9 cellular contexts compared by ENCODE assay signal in genomic region chr9:91395553-91396470, GRCh38. TPM values are rescaled to one million over a fixed set of nuclear protein-coding genes. Genes with fewer than 3 reads are reported as not detected.
DNase-seq lines count a peak whose midpoint lies in the region; ATAC-seq and TF ChIP-seq lines count a peak whose summit lies in the region.
"Had no signal": no experiment of that assay in that cellular context is flagged by ENCODE, and none has a peak within 500 bp of the region (broad histone marks: within the 10 kb centered on the region; RNA-seq: fewer than 3 reads in every experiment).

No MANE protein-coding gene starts in this region.

- H3K79me2 ChIP-seq in HCT116 (ENCODE audit: insufficient read depth, low read length) = no peaks in the 10 kb centered on the region

- ATAC-seq in HCT116 = no peak; the same call in 1 of the 2 replicates

- POLR2A ChIA-PET in HCT116 (lab: Charles Lee) = no interaction called here

- H3K9me3 ChIP-seq in HCT116 (ENCODE audit: control insufficient read depth in 1 of 2, insufficient read depth in 1 of 2, low read depth in 1 of 2, low read length in 2 of 2) = no peaks in the 10 kb centered on the region
- H3K9me3 ChIP-seq in SK-N-MC (ENCODE audit: low read depth, low read length) = no peaks in the 10 kb centered on the region
- no peaks in the 10 kb centered on the region for H3K9me3 ChIP-seq in Peyer's patch

- intact Hi-C loops in HCT116 (cut with micrococcal nuclease) = no loop called here

- H3K4me3 Mint-ChIP-seq in type B pancreatic cell = no peak overlapping the region
- H3K4me3 Mint-ChIP-seq: neural crest cell had no signal

- TF ChIP-seq POLR2A in HCT116 (IDR thresholded peaks at IDR 0.05; ENCODE audit: borderline replicate concordance, extremely low read depth, insufficient read depth, insufficient read length) (no peak), Peyer's patch (IDR thresholded peaks at IDR 0.05) (no peak)

- H2AFZ ChIP-seq in HCT116 (ENCODE audit: low read depth, low read length, poor library complexity, severe bottlenecking) = peak overlapping the region; percentile 56

- no TSS peak for BruUV-seq in HCT116 (replicated peaks; lab: Mats Ljungman, UMichigan)

- H3K27me3 Mint-ChIP-seq in type B pancreatic cell = no peaks in the 10 kb centered on the region

- H3K4me3 ChIP-seq in HCT116 (replicated peaks in 1 of 2; ENCODE audit: low read depth in 1 of 2, low read length in 2 of 2) (no peak overlapping the region), SK-N-MC (no peak overlapping the region), Peyer's patch (no peak overlapping the region)

- peak overlapping the region; percentile 58 for H3K4me2 ChIP-seq in HCT116 (ENCODE audit: low read length)

- H3K27ac ChIP-seq in HCT116 (ENCODE audit: low read depth, low read length) (no peak overlapping the region), SK-N-MC (0 out of 2 replicates have a peak overlapping the region, but pooled peaks have one; percentile 29), Peyer's patch (no peak overlapping the region)

- CTCF ChIA-PET in HCT116 (lab: Charles Lee) = no interaction called here

- peak; percentile 62 for DNase-seq in COLO829 (ENCODE audit: low spot score)
- no peak for DNase-seq in HCT116 (ENCODE audit: low read depth, low spot score)
- DNase-seq in SK-N-MC (ENCODE audit: low read depth, low spot score) = no peak
- peak; percentile 63 for DNase-seq in glomerular visceral epithelial cell (ENCODE audit: extremely low spot score)
- DNase-seq in NCI-H1436 (lab: John Stamatoyannopoulos, UW) = no peak
- DNase-seq in Peyer's patch = no peak
- DNase-seq in type B pancreatic cell (ENCODE audit: extremely low spot score, unreplicated experiment) = no peak
- DNase-seq in NCI-H526 (lab: John Stamatoyannopoulos, UW) = no peak

- H3K4me1 ChIP-seq in HCT116 (ENCODE audit: control insufficient read depth in 1 of 2, insufficient read depth in 2 of 2, low read length in 2 of 2) (peaks cover 4 to 14% of the 10 kb centered on the region in 2 experiments; a peak in 2 of 4 replicates), Peyer's patch (no peaks in the 10 kb centered on the region)

- no peak overlapping the region for H3K27ac Mint-ChIP-seq in type B pancreatic cell

- no peak for TF ChIP-seq RAD21 in HCT116 (IDR thresholded peaks at IDR 0.05; ENCODE audit: low read depth)

- no peaks in the 10 kb centered on the region for H3K36me3 Mint-ChIP-seq in type B pancreatic cell

- no peaks in the 10 kb centered on the region for H3K36me3 ChIP-seq in HCT116 (ENCODE audit: control insufficient read depth in 1 of 2, insufficient read depth in 2 of 2, low read length in 2 of 2)
- no peaks in the 10 kb centered on the region for H3K36me3 ChIP-seq in SK-N-MC (ENCODE audit: insufficient read depth, low read length)
- H3K36me3 ChIP-seq in Peyer's patch = no peaks in the 10 kb centered on the region

- H3K9ac ChIP-seq in HCT116 (ENCODE audit: low read length) (no peak overlapping the region), SK-N-MC (ENCODE audit: insufficient read length) (no peak overlapping the region)

- RAD21 ChIA-PET in HCT116 (lab: Charles Lee; ENCODE audit: low non-redundant PET in 1 of 2, low total read pairs in 2 of 2, uncharacterized antibody in 2 of 2, unreplicated experiment in 2 of 2) = no interaction called here

- H4K20me1 ChIP-seq in HCT116 (ENCODE audit: insufficient read depth) = no peaks in the 10 kb centered on the region

- peaks cover 3% of the 10 kb centered on the region; the same call in 1 of the 2 replicates for H3K9me2 ChIP-seq in HCT116 (ENCODE audit: insufficient read depth)

- TF ChIP-seq CTCF in HCT116 (IDR thresholded peaks at IDR 0.05 in 2 of 3, conservative IDR thresholded peaks at IDR 0.05 in 1 of 3; ENCODE audit: borderline replicate concordance in 1 of 3, insufficient read depth in 1 of 3, low read depth in 2 of 3, low read length in 2 of 3) = no peak
- TF ChIP-seq CTCF in Peyer's patch (IDR thresholded peaks at IDR 0.05) = no peak
- no peak for TF ChIP-seq CTCF in type B pancreatic cell (conservative IDR thresholded peaks at IDR 0.05)

- no peaks in the 10 kb centered on the region for H3K4me1 Mint-ChIP-seq in type B pancreatic cell (ENCODE audit: unreplicated experiment)
- H3K4me1 Mint-ChIP-seq: neural crest cell had no signal

- H3K27me3 ChIP-seq in HCT116 (ENCODE audit: insufficient read depth, low read length) (no peaks in the 10 kb centered on the region), Peyer's patch (no peaks in the 10 kb centered on the region)

- H3K9me3 Mint-ChIP-seq in type B pancreatic cell = no peaks in the 10 kb centered on the region
- H3K9me3 Mint-ChIP-seq: neural crest cell had no signal

TF ChIP-seq in HCT116, 20 proteins besides CTCF, POLR2A, EP300 and RAD21:
- TF ChIP-seq CBX3 (IDR thresholded peaks at IDR 0.05; ENCODE audit: low read depth) = no peak
- TF ChIP-seq FOSL1 (IDR thresholded peaks at IDR 0.05; ENCODE audit: low read depth) = peak; percentile 55; the same call in 1 of the 2 replicates
- no peak for TF ChIP-seq TCF7L2 (IDR thresholded peaks at IDR 0.05; ENCODE audit: borderline replicate concordance, extremely low read depth, insufficient read depth, insufficient read length)
- no peak for TF ChIP-seq SRF (IDR thresholded peaks at IDR 0.05; ENCODE audit: low read depth)
- no peak for TF ChIP-seq REST (IDR thresholded peaks at IDR 0.05; ENCODE audit: low read depth)
- TF ChIP-seq SIN3A (IDR thresholded peaks at IDR 0.05; ENCODE audit: low read depth) = no peak
- no peak for TF ChIP-seq ZBTB33 (IDR thresholded peaks at IDR 0.05; ENCODE audit: extremely low read depth, insufficient replicate concordance, low read length)
- no peak for TF ChIP-seq EGR1 (IDR thresholded peaks at IDR 0.05; ENCODE audit: low read depth)
- no peak for TF ChIP-seq YY1 (IDR thresholded peaks at IDR 0.05; ENCODE audit: extremely low read depth, insufficient replicate concordance, low read depth, low read length)
- TF ChIP-seq POLR2AphosphoS5 (IDR thresholded peaks at IDR 0.05; ENCODE audit: low read depth, low read length) = no peak
- TF ChIP-seq ELF1 (IDR thresholded peaks at IDR 0.05; ENCODE audit: borderline replicate concordance, low read depth) = no peak
- 0 out of 2 replicates have a peak, but pooled peaks have one; percentile 27 for TF ChIP-seq JUND (IDR thresholded peaks at IDR 0.05)
- TF ChIP-seq MAX (IDR thresholded peaks at IDR 0.05) = no peak
- peak; percentile 30; the same call in 1 of the 2 replicates for TF ChIP-seq SP1 (IDR thresholded peaks at IDR 0.05; ENCODE audit: low read depth)

RNA-seq across cellular contexts. Expression of gene NFIL3, which starts 27.8 kb away (rescaled TPM):
- total RNA-seq in HCT116 (2021; ENCODE audit: unreplicated experiment) = 38.0 TPM
- polyA plus RNA-seq in HCT116 (2012) = 32.3 and 36.0 TPM in 2 replicates
- total RNA-seq in Peyer's patch = 10 to 100 TPM; 14.0 to 31.4 (median 20.4) TPM
- total RNA-seq in type B pancreatic cell (ENCODE audit: low replicate concordance) = 30.4 and 71.1 TPM in 2 replicates

RNA-seq across cellular contexts. Expression of gene AUH, which starts 34.1 kb away (rescaled TPM):
- total RNA-seq in HCT116 (2021; ENCODE audit: unreplicated experiment) (29.0 TPM), Peyer's patch (10 to 100 TPM; 37.1 to 59.9 (median 49.7) TPM), type B pancreatic cell (ENCODE audit: low replicate concordance) (25.0 and 25.9 TPM in 2 replicates)
- polyA plus RNA-seq in HCT116 (2012) = 10.8 and 13.3 TPM in 2 replicates

Comparison
In these comparisons a context has a peak if more than half of its experiments do, and no peak if none do; other contexts are left out.
1. DNase-seq: peak in COLO829 (single experiment) and glomerular visceral epithelial cell (single experiment); none in HCT116 (single experiment), SK-N-MC (single experiment), NCI-H1436 (single experiment), Peyer's patch (0 of 3), type B pancreatic cell (single experiment) and NCI-H526 (0 of 2).